ENCODE assay signal across 18 cellular contexts in genomic region chr16:79192904-79193303, GRCh38.
"Had no signal": no experiment of that assay in that cellular context is flagged by ENCODE, and none has a peak within 500 bp of the region (broad histone marks: within the 10 kb centered on the region; RNA-seq: fewer than 3 reads in every experiment).

No MANE protein-coding gene starts in this region.

- DNase-seq: dermis blood vessel endothelial cell; dorsolateral prefrontal cortex; effector CD4-positive, alpha-beta T cell; effector memory CD4-positive, alpha-beta T cell; foreskin keratinocyte; heart left ventricle; hypothalamus; left cardiac atrium; left ventricle myocardium inferior; lower lobe of right lung; mesenchymal stem cell; mucosa of descending colon; naive B cell had no signal

- H3K27ac ChIP-seq: coronary artery, dorsolateral prefrontal cortex, esophagus muscularis mucosa, foreskin keratinocyte, gastroesophageal sphincter, heart left ventricle, hepatocyte, left ventricle myocardium inferior, lower lobe of right lung had no signal

- H3K4me1 ChIP-seq: esophagus muscularis mucosa, foreskin keratinocyte, gastroesophageal sphincter, heart left ventricle, left ventricle myocardium inferior, lower lobe of right lung had no signal

- H3K4me1 Mint-ChIP-seq: mesothelial cell of epicardium had no signal

- H3K27me3 ChIP-seq: esophagus muscularis mucosa, gastroesophageal sphincter, heart left ventricle, hepatocyte had no signal

- ATAC-seq: foreskin keratinocyte, gastroesophageal sphincter, heart left ventricle, lower lobe of right lung, mucosa of descending colon had no signal

- H3K4me3 Mint-ChIP-seq: mesothelial cell of epicardium, naive B cell had no signal

- H3K27ac Mint-ChIP-seq: mesothelial cell of epicardium, naive B cell had no signal

- H3K9me3 ChIP-seq: esophagus muscularis mucosa, gastroesophageal sphincter, lower lobe of right lung, mucosa of descending colon had no signal

- H3K36me3 ChIP-seq: esophagus muscularis mucosa, gastroesophageal sphincter, heart left ventricle, left ventricle myocardium inferior, lower lobe of right lung had no signal

- H3K4me3 ChIP-seq: coronary artery, dorsolateral prefrontal cortex, esophagus muscularis mucosa, gastroesophageal sphincter, heart left ventricle, hepatocyte, left ventricle myocardium inferior, lower lobe of right lung, mucosa of descending colon had no signal
